ENCODE assay signal across 19 cellular contexts in the genomic region with DNA sequence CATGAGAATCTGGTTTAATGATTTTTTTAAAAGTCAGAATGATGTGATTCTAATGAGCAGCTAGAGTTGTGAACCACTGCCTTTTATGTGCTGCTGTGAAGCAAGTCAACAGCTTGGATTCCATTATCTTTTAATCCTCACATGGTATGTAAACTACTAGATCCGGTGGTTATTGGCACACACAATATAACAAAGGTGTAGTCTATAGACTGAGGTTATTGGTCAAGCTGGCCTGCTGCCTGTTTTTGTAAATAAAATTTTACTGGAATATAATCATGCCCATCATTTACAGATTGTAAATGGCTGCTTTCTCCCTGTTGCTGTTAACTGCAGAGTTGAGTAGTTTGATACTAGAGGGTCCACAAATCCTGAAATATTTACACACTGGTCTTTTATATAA.
DNase-seq lines count a peak whose midpoint lies in the region; ATAC-seq and TF ChIP-seq lines count a peak whose summit lies in the region.
"Had no signal": no experiment of that assay in that cellular context is flagged by ENCODE, and none has a peak within 500 bp of the region (broad histone marks: within the 10 kb centered on the region; RNA-seq: fewer than 3 reads in every experiment).

No MANE protein-coding gene starts in this region.

- POLR2A ChIA-PET in Panc1 (lab: Charles Lee) = no interaction called here

- H3K4me1 ChIP-seq in Panc1 (ENCODE audit: control insufficient read depth, insufficient read depth, low read length) (no peaks in the 10 kb centered on the region), ovary (ENCODE audit: insufficient read depth) (no peaks in the 10 kb centered on the region)

- H3K4me3 ChIP-seq in LNCaP clone FGC (ENCODE audit: low read depth, low read length) (no peak overlapping the region), Panc1 (ENCODE audit: low read depth in 2 of 2, low read length in 2 of 2) (no peak overlapping the region), ovary (no peak overlapping the region)

- no TSS peak for BruUV-seq in Panc1 (replicated peaks; lab: Mats Ljungman, UMichigan)

- in situ Hi-C loops in Panc1 (cut with HindIII; ENCODE audit: low pct_unique_long_range_greater_than_20kb, low sequenced_read_pairs) = no loop called here

- H3K27ac ChIP-seq in Panc1 (ENCODE audit: low read length) (no peak overlapping the region), ovary (no peak overlapping the region)

- TF ChIP-seq EP300 in ovary (IDR thresholded peaks at IDR 0.05) = no peak

- H3K36me3 ChIP-seq in Panc1 (ENCODE audit: control insufficient read depth, insufficient read depth, low read length) = no peaks in the 10 kb centered on the region
- no peaks in the 10 kb centered on the region for H3K36me3 ChIP-seq in ovary

- DNase-seq in COR-L47 (lab: John Stamatoyannopoulos, UW) (peak; percentile 16), LNCaP clone FGC (ENCODE audit: low read depth) (peak; percentile 95), NCI-H748 (lab: John Stamatoyannopoulos, UW; ENCODE audit: unreplicated experiment) (peak; percentile 64), Panc1 (ENCODE audit: low read depth, low spot score) (no peak), ovary (no peak), HCEC 1CT (no peak)
- DNase-seq: CD4-positive, CD25-positive, alpha-beta regulatory T cell; DMS79 treated with DMSO at 0.1 percent for 48 hours; H9; Kasumi-1; MM.1S; NCI-H1105; NCI-H2107; NCI-H2227 treated with DMSO at 0.1 percent for 48 hours; NCI-H524 treated with DMSO at 0.1 percent for 48 hours; SW 1271; T-helper 2 cell had no signal

- TF ChIP-seq CTCF in LNCaP clone FGC (IDR thresholded peaks at IDR 0.05; ENCODE audit: control insufficient read depth, extremely low read depth, insufficient read depth) = no peak
- TF ChIP-seq CTCF in Panc1 (IDR thresholded peaks at IDR 0.05) = no peak
- no peak for TF ChIP-seq CTCF in ovary (IDR thresholded peaks at IDR 0.05)

- H3K27me3 ChIP-seq in Panc1 (ENCODE audit: control insufficient read depth, insufficient read depth, low read length) = no peaks in the 10 kb centered on the region
- H3K27me3 ChIP-seq in ovary = no peaks in the 10 kb centered on the region

- peak; percentile 26; the same call in 1 of the 2 replicates for ATAC-seq in Panc1
- no peak for ATAC-seq in HG02884 (IDR thresholded peaks at IDR 0.05; ENCODE audit: unreplicated experiment)
- ATAC-seq in HG03045 (IDR thresholded peaks at IDR 0.05; ENCODE audit: unreplicated experiment) = no peak

- intact Hi-C loops in Panc1 (cut with micrococcal nuclease; ENCODE audit: unreplicated experiment) (no loop called here), ovary (cut with DNase I) (no loop called here)

- TF ChIP-seq POLR2A in ovary (IDR thresholded peaks at IDR 0.05) = no peak

- 16 to 39% (median 18%) methylated on average over 1 of the region's 1 CpG for WGBS in ovary, 3 donors

- CTCF ChIA-PET in Panc1 (lab: Charles Lee) = no interaction called here

- H3K9me3 ChIP-seq in Panc1 (ENCODE audit: control insufficient read depth, insufficient read depth, low read depth, low read length) (no peaks in the 10 kb centered on the region), ovary (no peaks in the 10 kb centered on the region)

Comparison
In these comparisons a context has a peak if more than half of its experiments do, and no peak if none do; other contexts are left out.
1. DNase-seq: peak in COR-L47 (single experiment), LNCaP clone FGC (single experiment) and NCI-H748 (single experiment); none in Panc1 (single experiment), ovary (0 of 5) and HCEC 1CT (single experiment).